ENCODE assay signal across 13 cellular contexts in the genomic region with DNA sequence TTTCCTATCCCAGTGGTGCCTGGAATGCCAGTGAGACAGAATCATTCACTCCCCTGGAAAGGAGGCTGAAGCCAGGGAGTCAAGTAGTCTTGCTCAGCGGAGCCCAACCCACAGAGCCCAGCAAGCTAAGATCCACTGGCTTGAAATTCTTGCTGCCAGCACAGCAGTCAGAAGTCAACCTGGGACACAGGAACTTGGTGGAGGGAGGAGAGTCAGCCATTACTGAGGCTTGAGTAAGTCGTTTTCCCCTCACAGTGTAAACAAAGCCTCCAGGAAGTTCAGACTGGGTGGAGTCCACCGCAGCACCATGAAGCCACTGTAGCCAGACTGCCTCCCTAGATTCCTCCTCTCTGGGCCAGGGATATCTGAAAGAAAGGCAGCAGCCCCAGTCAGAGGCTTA.
A peak's percentile ranks its signal among the peaks of the same experiment; 100 is the strongest.
DNase-seq lines count a peak whose midpoint lies in the region; ATAC-seq, FAIRE-seq and TF ChIP-seq lines count a peak whose summit lies in the region.
"Had no signal": no experiment of that assay in that cellular context is flagged by ENCODE, and none has a peak within 500 bp of the region (broad histone marks: within the 10 kb centered on the region; RNA-seq: fewer than 3 reads in every experiment).

No MANE protein-coding gene starts in this region.

- H3K4me3 ChIP-seq in choroid plexus epithelial cell (ENCODE audit: low read depth, low read length) (no peak overlapping the region), lower lobe of right lung (no peak overlapping the region), small intestine (ENCODE audit: low read depth in 1 of 2, low read length in 2 of 2) (no peak overlapping the region)

- FAIRE-seq in small intestine (lab: Jason Lieb, UNC) = no peak

- intact Hi-C loops in lower lobe of right lung (cut with DNase I) = no loop called here

- H3K9me3 ChIP-seq in lower lobe of right lung (no peaks in the 10 kb centered on the region), small intestine (ENCODE audit: control insufficient read depth, low read depth) (no peaks in the 10 kb centered on the region)

- H3K4me1 ChIP-seq in lower lobe of right lung = no peaks in the 10 kb centered on the region
- H3K4me1 ChIP-seq in small intestine (ENCODE audit: control insufficient read depth in 2 of 2, insufficient read depth in 1 of 2, low read depth in 1 of 2, low read length in 1 of 2) = no peaks in the 10 kb centered on the region

- ATAC-seq in lower lobe of right lung (peak in 1 of 2 donors; percentile 42), GM19035 (IDR thresholded peaks at IDR 0.05; ENCODE audit: unreplicated experiment) (no peak), GM19395 (IDR thresholded peaks at IDR 0.05; ENCODE audit: unreplicated experiment) (no peak)
- ATAC-seq: T-cell had no signal

- DNase-seq in Caki2 (ENCODE audit: low read depth) = peak; percentile 32
- peak; percentile 88 for DNase-seq in NCI-H226
- peak; percentile 81 for DNase-seq in choroid plexus epithelial cell (ENCODE audit: low read depth)
- DNase-seq in lower lobe of right lung = peak; percentile 32
- DNase-seq in small intestine = no peak
- no peak for DNase-seq in Kasumi-1 (lab: John Stamatoyannopoulos, UW)
- DNase-seq: activated CD4-positive, alpha-beta T cell treated with anti-CD3 and anti-CD28 coated beads, Interleukin-2, amount 10 ng/mL, durations not matched to agents 7 days and 5 days; activated gamma-delta T cell treated with Interleukin-2 at 50 U/mL for 16 hours; C1 segment of cervical spinal cord; NCI-H1694; T-cell had no signal

- in situ Hi-C loops in Caki2 (cut with HindIII; ENCODE audit: low pct_unique_long_range_greater_than_20kb, low sequenced_read_pairs) = no loop called here

- H3K27ac ChIP-seq in lower lobe of right lung (no peak overlapping the region), small intestine (ENCODE audit: low read depth in 1 of 2, low read length in 1 of 2) (no peak overlapping the region)

- H3K36me3 ChIP-seq in lower lobe of right lung = no peaks in the 10 kb centered on the region
- H3K36me3 ChIP-seq in small intestine (ENCODE audit: control insufficient read depth in 2 of 2, insufficient read depth in 2 of 2, low read length in 2 of 2) = no peaks in the 10 kb centered on the region

- TF ChIP-seq CTCF in choroid plexus epithelial cell (conservative IDR thresholded peaks at IDR 0.05; ENCODE audit: low read depth, low read length) = no peak
- TF ChIP-seq CTCF in lower lobe of right lung (IDR thresholded peaks at IDR 0.05) = no peak

- H3K27me3 ChIP-seq in lower lobe of right lung (ENCODE audit: low read depth) (no peaks in the 10 kb centered on the region), small intestine (ENCODE audit: control insufficient read depth in 2 of 2, insufficient read depth in 2 of 2, low read length in 2 of 2) (no peaks in the 10 kb centered on the region)

- WGBS in small intestine, 3 donors = 46 to 49% (median 49%) methylated on average over 3 of the region's 3 CpGs

Comparison
In these comparisons a context has a peak if more than half of its experiments do, and no peak if none do; other contexts are left out.
1. DNase-seq: peak in Caki2 (single experiment), NCI-H226 (single experiment), choroid plexus epithelial cell (single experiment) and lower lobe of right lung (single experiment); none in small intestine (single experiment) and Kasumi-1 (0 of 2).